ENCODE assay signal across 8 cellular contexts in the genomic region with DNA sequence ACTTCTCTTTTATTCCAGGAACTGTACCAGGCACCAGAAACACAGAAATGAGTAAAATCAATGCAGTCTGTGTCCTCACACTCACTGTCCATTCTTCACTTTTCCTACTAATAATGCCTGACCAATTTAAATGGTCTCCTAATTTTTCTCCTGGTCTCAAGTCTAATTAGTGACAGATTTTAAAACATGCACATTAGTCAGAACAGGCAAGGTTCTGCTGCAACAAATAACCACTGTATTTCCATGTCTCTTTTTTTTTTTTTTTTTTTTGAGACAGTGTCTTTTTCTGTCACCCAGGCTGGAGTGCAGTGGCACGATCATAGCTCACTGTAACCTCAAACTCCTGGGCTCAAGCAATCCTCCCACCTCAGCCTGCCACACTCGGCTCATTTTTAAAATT.
"Had no signal": no experiment of that assay in that cellular context is flagged by ENCODE, and none has a peak within 500 bp of the region (broad histone marks: within the 10 kb centered on the region; RNA-seq: fewer than 3 reads in every experiment).

No MANE protein-coding gene starts in this region.

- DNase-seq: GDM1, GF-D8 had no signal

- H3K4me3 ChIP-seq: GM12878 had no signal

- FAIRE-seq: G401.6, GM12878, GM12891, GM12892, GM18507, GM19239 had no signal

- ATAC-seq: GM12878 had no signal
